In the genomic region with DNA sequence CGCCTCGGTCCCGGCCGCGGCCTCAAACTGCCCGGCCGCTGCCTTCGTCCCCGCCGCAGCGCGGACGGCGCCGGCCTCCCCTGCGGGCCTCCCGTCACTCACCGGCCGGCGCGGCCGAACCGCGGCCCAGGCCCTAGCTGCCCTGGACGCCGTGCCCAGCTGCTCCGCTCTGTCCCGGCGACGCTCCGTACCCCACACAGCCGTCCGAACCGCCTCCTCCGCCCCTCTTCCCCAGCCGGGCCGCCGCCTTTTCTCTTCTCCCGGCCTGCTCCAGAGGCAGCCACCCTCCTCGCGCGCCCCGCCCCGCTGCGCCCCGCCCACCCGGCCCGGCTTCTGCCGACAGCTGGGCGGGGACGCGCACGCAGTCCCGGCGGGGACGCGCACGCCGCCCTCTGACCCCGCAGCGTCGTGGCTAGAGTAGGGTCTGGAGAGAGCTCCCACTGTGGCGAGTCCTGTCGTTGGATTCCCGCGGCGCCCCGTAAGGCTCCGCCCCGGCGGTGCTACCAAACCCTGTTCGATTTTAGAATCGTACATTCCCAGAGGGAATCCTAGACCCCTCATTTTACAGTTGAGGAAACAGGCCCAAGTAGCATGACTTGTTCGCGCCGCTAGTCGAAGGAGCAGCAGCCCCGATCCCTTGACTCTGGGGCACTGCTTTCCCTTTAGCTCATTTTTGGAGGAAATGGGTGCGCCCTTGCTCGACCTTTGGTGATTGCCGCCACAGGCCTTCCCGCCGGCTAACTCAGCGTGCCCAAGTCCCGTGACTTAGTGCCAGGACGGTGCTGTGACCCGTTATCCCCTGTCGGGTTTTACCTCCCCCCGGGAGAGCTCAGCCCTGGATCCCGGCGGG, we compare ENCODE assay signal across 1 cellular context.
TF ChIP-seq lines count a peak whose summit lies in the region.

FBXO30 (minus strand) TSS at position 295 of the 850 bp plus-strand sequence. CDS start 8,390 bp downstream, outside the sequence.

TF ChIP-seq in HEK293, 187 proteins besides CTCF, POLR2A, EP300 and RAD21 (continued from another document):
- TF ChIP-seq, protein P1, sequence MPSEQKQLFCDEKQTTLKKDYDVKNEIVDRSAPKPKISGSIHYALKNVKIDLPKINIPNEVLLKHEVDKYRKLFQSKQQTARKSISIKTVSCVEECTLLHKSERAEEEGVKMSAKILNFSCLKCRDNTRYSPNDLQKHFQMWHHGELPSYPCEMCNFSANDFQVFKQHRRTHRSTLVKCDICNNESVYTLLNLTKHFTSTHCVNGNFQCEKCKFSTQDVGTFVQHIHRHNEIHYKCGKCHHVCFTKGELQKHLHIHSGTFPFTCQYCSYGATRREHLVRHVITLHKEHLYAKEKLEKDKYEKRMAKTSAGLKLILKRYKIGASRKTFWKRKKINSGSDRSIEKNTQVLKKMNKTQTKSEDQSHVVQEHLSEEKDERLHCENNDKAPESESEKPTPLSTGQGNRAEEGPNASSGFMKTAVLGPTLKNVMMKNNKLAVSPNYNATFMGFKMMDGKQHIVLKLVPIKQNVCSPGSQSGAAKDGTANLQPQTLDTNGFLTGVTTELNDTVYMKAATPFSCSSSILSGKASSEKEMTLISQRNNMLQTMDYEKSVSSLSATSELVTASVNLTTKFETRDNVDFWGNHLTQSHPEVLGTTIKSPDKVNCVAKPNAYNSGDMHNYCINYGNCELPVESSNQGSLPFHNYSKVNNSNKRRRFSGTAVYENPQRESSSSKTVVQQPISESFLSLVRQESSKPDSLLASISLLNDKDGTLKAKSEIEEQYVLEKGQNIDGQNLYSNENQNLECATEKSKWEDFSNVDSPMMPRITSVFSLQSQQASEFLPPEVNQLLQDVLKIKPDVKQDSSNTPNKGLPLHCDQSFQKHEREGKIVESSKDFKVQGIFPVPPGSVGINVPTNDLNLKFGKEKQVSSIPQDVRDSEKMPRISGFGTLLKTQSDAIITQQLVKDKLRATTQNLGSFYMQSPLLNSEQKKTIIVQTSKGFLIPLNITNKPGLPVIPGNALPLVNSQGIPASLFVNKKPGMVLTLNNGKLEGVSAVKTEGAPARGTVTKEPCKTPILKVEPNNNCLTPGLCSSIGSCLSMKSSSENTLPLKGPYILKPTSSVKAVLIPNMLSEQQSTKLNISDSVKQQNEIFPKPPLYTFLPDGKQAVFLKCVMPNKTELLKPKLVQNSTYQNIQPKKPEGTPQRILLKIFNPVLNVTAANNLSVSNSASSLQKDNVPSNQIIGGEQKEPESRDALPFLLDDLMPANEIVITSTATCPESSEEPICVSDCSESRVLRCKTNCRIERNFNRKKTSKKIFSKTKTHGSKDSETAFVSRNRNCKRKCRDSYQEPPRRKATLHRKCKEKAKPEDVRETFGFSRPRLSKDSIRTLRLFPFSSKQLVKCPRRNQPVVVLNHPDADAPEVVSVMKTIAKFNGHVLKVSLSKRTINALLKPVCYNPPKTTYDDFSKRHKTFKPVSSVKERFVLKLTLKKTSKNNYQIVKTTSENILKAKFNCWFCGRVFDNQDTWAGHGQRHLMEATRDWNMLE (tag by site-specific recombination; conservative IDR thresholded peaks at IDR 0.05; ENCODE audit: low read depth): no peak
- TF ChIP-seq ZNF48 (tag by site-specific recombination; IDR thresholded peaks at IDR 0.05): no peak
- TF ChIP-seq BCL11A (tag by site-specific recombination; IDR thresholded peaks at IDR 0.05; ENCODE audit: low read depth): no peak
- no peak for TF ChIP-seq ZNF23 (tag by site-specific recombination; IDR thresholded peaks at IDR 0.05; ENCODE audit: borderline replicate concordance)
- no peak for TF ChIP-seq RBAK (tag by site-specific recombination; IDR thresholded peaks at IDR 0.05)
- peak; percentile 17; the same call in 1 of the 2 replicates for TF ChIP-seq ZSCAN30 (tag by site-specific recombination; IDR thresholded peaks at IDR 0.05)
- peak; percentile 11; the same call in 1 of the 2 replicates for TF ChIP-seq ZNF596 (tag by site-specific recombination; IDR thresholded peaks at IDR 0.05)
- peak; percentile 88 for TF ChIP-seq ZNF341 (tag by site-specific recombination; IDR thresholded peaks at IDR 0.05; ENCODE audit: low read depth)
- no peak for TF ChIP-seq ZNF146 (tag by site-specific recombination; IDR thresholded peaks at IDR 0.05)
